9 cellular contexts compared by ENCODE assay signal in the genomic region with DNA sequence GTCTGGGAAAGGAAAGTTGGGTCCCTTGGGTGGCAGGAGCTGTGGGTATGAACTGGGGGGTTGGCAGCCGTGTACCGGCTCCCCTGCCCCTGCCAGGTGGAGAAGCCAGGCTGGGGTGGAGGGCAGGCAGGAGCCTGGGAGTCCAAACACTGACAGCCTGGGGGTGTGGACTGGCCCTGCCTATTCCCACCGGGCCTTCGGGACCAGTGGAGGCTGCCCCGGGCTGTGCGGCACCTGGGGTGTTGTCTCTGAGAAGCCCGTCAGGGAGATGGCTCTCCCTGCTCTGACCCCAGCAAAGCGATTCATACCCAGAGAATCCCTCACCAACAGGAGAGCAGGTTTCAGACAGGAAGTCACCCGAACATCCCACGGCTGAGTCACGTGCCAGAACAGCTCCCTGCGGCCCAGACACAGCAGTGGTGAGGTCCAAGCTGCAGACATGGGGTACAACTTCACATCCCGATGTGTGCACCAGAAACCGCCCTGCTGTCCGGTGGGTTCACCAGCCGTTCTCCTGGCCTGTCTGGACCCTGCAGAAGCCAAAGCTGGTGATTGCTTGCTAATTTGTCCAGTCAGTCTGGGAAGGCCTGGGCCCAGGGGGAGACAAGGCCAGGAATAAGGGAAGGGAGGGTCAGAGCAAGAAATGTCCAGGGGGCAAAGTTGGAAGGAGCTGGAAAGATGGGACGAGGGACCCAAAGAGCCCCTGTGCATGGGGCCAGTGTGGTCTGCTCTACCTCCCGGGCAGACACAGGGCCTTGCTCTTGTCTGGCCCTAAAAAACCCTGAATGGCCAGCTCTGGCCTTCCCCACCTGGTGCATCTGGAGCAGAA. TPM values are rescaled to one million over a fixed set of nuclear protein-coding genes. Genes with fewer than 3 reads are reported as not detected.
DNase-seq lines count a peak whose midpoint lies in the region; ATAC-seq and TF ChIP-seq lines count a peak whose summit lies in the region.
"Had no signal": no experiment of that assay in that cellular context is flagged by ENCODE, and none has a peak within 500 bp of the region (broad histone marks: within the 10 kb centered on the region; RNA-seq: fewer than 3 reads in every experiment).

No MANE protein-coding gene starts in this region.

- TF ChIP-seq POLR2A in suprapubic skin (IDR thresholded peaks at IDR 0.05) = no peak

- peaks cover 14% of the 10 kb centered on the region for H3K36me3 Mint-ChIP-seq in activated naive CD4-positive, alpha-beta T cell treated with anti-CD3 and anti-CD28 coated beads, Interleukin-2, amount 10 ng/mL, durations not matched to agents 7 days and 5 days

- peak overlapping the region; percentile 18 for H3K4me3 Mint-ChIP-seq in activated naive CD4-positive, alpha-beta T cell treated with anti-CD3 and anti-CD28 coated beads, Interleukin-2, amount 10 ng/mL, durations not matched to agents 7 days and 5 days

- H3K9me3 ChIP-seq in OCI-LY3 (ENCODE audit: insufficient read depth, low read length) = no peaks in the 10 kb centered on the region
- H3K9me3 ChIP-seq in osteoblast (ENCODE audit: low read depth, low read length) = no peaks in the 10 kb centered on the region
- no peaks in the 10 kb centered on the region for H3K9me3 ChIP-seq in suprapubic skin
- H3K9me3 ChIP-seq: thoracic aorta had no signal

- TF ChIP-seq EP300 in suprapubic skin (IDR thresholded peaks at IDR 0.05) = no peak

- DNase-seq in Daoy (ENCODE audit: low read depth) = peak; percentile 68
- DNase-seq in activated naive CD4-positive, alpha-beta T cell treated with anti-CD3 and anti-CD28 coated beads, Interleukin-2, amount 10 ng/mL, durations not matched to agents 7 days and 5 days = peak; percentile 71
- DNase-seq in osteoblast (ENCODE audit: insufficient read length, low spot score, missing footprints) = peak; percentile 91
- DNase-seq in suprapubic skin (ENCODE audit: low spot score in 2 of 2) = no peak
- no peak for DNase-seq in GM20000 (ENCODE audit: low spot score)

- CTCF ChIA-PET in activated naive CD4-positive, alpha-beta T cell treated with anti-CD3 and anti-CD28 coated beads, Interleukin-2, amount 10 ng/mL, durations not matched to agents 7 days and 5 days (lab: Charles Lee) = no interaction called here

- H3K4me3 ChIP-seq in OCI-LY3 (ENCODE audit: low read length) = 0 out of 2 replicates have a peak overlapping the region, but pooled peaks have one; percentile 4
- H3K4me3 ChIP-seq in osteoblast (ENCODE audit: insufficient read depth, low read length) = no peak overlapping the region
- H3K4me3 ChIP-seq in suprapubic skin = no peak overlapping the region
- H3K4me3 ChIP-seq: thoracic aorta had no signal

- no peaks in the 10 kb centered on the region for H3K9me3 Mint-ChIP-seq in activated naive CD4-positive, alpha-beta T cell treated with anti-CD3 and anti-CD28 coated beads, Interleukin-2, amount 10 ng/mL, durations not matched to agents 7 days and 5 days

- H3K4me1 ChIP-seq in OCI-LY3 (ENCODE audit: low read length) (peaks cover 81% of the 10 kb centered on the region), osteoblast (ENCODE audit: insufficient read depth, low read length) (peaks cover 6% of the 10 kb centered on the region), suprapubic skin (peaks cover 8% of the 10 kb centered on the region)

- 72% methylated on average over 11 of the region's 18 CpGs for WGBS in suprapubic skin

- H4K20me1 ChIP-seq in OCI-LY3 (ENCODE audit: insufficient read depth, low read length) (peaks cover 3% of the 10 kb centered on the region; the same call in 1 of the 2 replicates), osteoblast (ENCODE audit: insufficient read depth, low read length) (no peaks in the 10 kb centered on the region)

- peak overlapping the region; percentile 81 for H3K27ac Mint-ChIP-seq in activated naive CD4-positive, alpha-beta T cell treated with anti-CD3 and anti-CD28 coated beads, Interleukin-2, amount 10 ng/mL, durations not matched to agents 7 days and 5 days

- H3K36me3 ChIP-seq in OCI-LY3 (replicated peaks; ENCODE audit: low read depth, low read length) (peaks cover 17% of the 10 kb centered on the region), osteoblast (ENCODE audit: insufficient read depth, low read length) (no peaks in the 10 kb centered on the region), suprapubic skin (no peaks in the 10 kb centered on the region)
- H3K36me3 ChIP-seq: thoracic aorta had no signal

- peak overlapping the region; percentile 94 for H3K9ac ChIP-seq in OCI-LY3 (ENCODE audit: low read length)

- peaks cover 71% of the 10 kb centered on the region for H3K79me2 ChIP-seq in OCI-LY3 (ENCODE audit: low read length)
- no peaks in the 10 kb centered on the region for H3K79me2 ChIP-seq in osteoblast (ENCODE audit: insufficient read depth, low read length)

- TF ChIP-seq CTCF in OCI-LY3 (IDR thresholded peaks at IDR 0.05; ENCODE audit: low read depth, low read length) (no peak), osteoblast (IDR thresholded peaks at IDR 0.05; ENCODE audit: extremely low read depth, low read depth, low read length) (no peak), suprapubic skin (IDR thresholded peaks at IDR 0.05) (no peak), GM20000 (IDR thresholded peaks at IDR 0.05; ENCODE audit: extremely low read depth, missing control alignments) (no peak)

- peak overlapping the region; percentile 91 for H3K27ac ChIP-seq in OCI-LY3 (ENCODE audit: low read length)
- no peak overlapping the region for H3K27ac ChIP-seq in osteoblast (ENCODE audit: low read depth, low read length)
- H3K27ac ChIP-seq in suprapubic skin = no peak overlapping the region
- H3K27ac ChIP-seq: thoracic aorta had no signal

- ATAC-seq in GM19035 (IDR thresholded peaks at IDR 0.05; ENCODE audit: unreplicated experiment) (no peak), HG03095 (IDR thresholded peaks at IDR 0.05; ENCODE audit: unreplicated experiment) (no peak)

- H2AFZ ChIP-seq in OCI-LY3 (ENCODE audit: low read depth, low read length) (no peak overlapping the region), osteoblast (ENCODE audit: low read length) (no peak overlapping the region)

- H3K27me3 Mint-ChIP-seq in activated naive CD4-positive, alpha-beta T cell treated with anti-CD3 and anti-CD28 coated beads, Interleukin-2, amount 10 ng/mL, durations not matched to agents 7 days and 5 days = peaks cover 17% of the 10 kb centered on the region

- H3K4me2 ChIP-seq in OCI-LY3 (ENCODE audit: low read length) (peak overlapping the region; percentile 91), osteoblast (ENCODE audit: insufficient read depth, low read length) (no peak overlapping the region)

- no peaks in the 10 kb centered on the region for H3K27me3 ChIP-seq in OCI-LY3 (ENCODE audit: low read depth, low read length)
- H3K27me3 ChIP-seq in osteoblast (ENCODE audit: insufficient read depth, low read length) = no peaks in the 10 kb centered on the region
- H3K27me3 ChIP-seq in suprapubic skin = peaks cover 7% of the 10 kb centered on the region

- peaks cover 77% of the 10 kb centered on the region for H3K4me1 Mint-ChIP-seq in activated naive CD4-positive, alpha-beta T cell treated with anti-CD3 and anti-CD28 coated beads, Interleukin-2, amount 10 ng/mL, durations not matched to agents 7 days and 5 days

RNA-seq across cellular contexts. Expression of a gene that starts 2.1 kb away (rescaled TPM):
- 3.3 and 5.1 TPM in 2 replicates for total RNA-seq in Daoy (2014; rRNA removed; shearing (Covaris generic))
- total RNA-seq in osteoblast (under 0.01 TPM in 2 replicates), suprapubic skin (1 to 10 TPM in 2 of 4 donors, under 1 TPM in 2; 0.95 to 2.7 (median 1.3) TPM)

RNA-seq across cellular contexts. Expression of a gene that starts 46.5 kb away (rescaled TPM):
- 79.0 and 86.9 TPM in 2 replicates for total RNA-seq in Daoy (2014; rRNA removed; shearing (Covaris generic))
- 13.3 and 13.8 TPM in 2 replicates for total RNA-seq in osteoblast
- 10 to 100 TPM; 27.7 to 38.6 (median 35.8) TPM for total RNA-seq in suprapubic skin

Comparison
In these comparisons a context has a peak if more than half of its experiments do, and no peak if none do; other contexts are left out.
1. DNase-seq: peak in Daoy (single experiment), activated naive CD4-positive, alpha-beta T cell treated with anti-CD3 and anti-CD28 coated beads, Interleukin-2, amount 10 ng/mL, durations not matched to agents 7 days and 5 days (single experiment) and osteoblast (single experiment); none in suprapubic skin (0 of 2) and GM20000 (single experiment).